17 cellular contexts compared by ENCODE assay signal in genomic region chr15:29066848-29067247, GRCh38.
DNase-seq lines count a peak whose midpoint lies in the region; ATAC-seq and TF ChIP-seq lines count a peak whose summit lies in the region.
"Had no signal": no experiment of that assay in that cellular context is flagged by ENCODE, and none has a peak within 500 bp of the region (broad histone marks: within the 10 kb centered on the region; RNA-seq: fewer than 3 reads in every experiment).

No MANE protein-coding gene starts in this region.

- no peak for DNase-seq in activated naive CD4-positive, alpha-beta T cell treated with anti-CD3 and anti-CD28 coated beads for 36 hours
- no peak for DNase-seq in activated naive CD4-positive, alpha-beta T cell treated with anti-CD3 and anti-CD28 coated beads, Interleukin-2, amount 50 U/mL, for 72 hours (ENCODE audit: low spot score in 2 of 2)
- DNase-seq in MV-4-11 (lab: John Stamatoyannopoulos, UW) (peak; percentile 1), glutamatergic neuron (no peak), GM19238 (ENCODE audit: insufficient read length, low spot score) (no peak), COR-L47 (lab: John Stamatoyannopoulos, UW) (no peak)
- no peak for DNase-seq in stimulated activated CD4-positive, alpha-beta T cell treated with anti-CD3 and anti-CD28 coated beads, Interleukin-1b, Interleukin-23, amount 100 ng/mL, for 48 hours
- DNase-seq: DMS79 treated with DMSO at 0.1 percent for 48 hours; GM23248; NCI-H1105; NCI-H2081 treated with DMSO at 0.1 percent for 48 hours; NCI-H446 treated with DMSO at 0.1 percent for 48 hours; NCI-H748 treated with DMSO at 0.1 percent for 48 hours; NK-92 treated with Interleukin-12 subunit alpha and Interleukin-12 subunit beta, amount 100 ng/mL, for 24 hours; SJCRH30; T-helper 1 cell had no signal

- H3K4me3 Mint-ChIP-seq in activated naive CD4-positive, alpha-beta T cell treated with anti-CD3 and anti-CD28 coated beads for 36 hours: no peak overlapping the region
- H3K4me3 Mint-ChIP-seq in glutamatergic neuron (ENCODE audit: unreplicated experiment): peak overlapping the region; percentile 51

- ATAC-seq in activated naive CD4-positive, alpha-beta T cell treated with anti-CD3 and anti-CD28 coated beads, Interleukin-2, amount 50 U/mL, for 72 hours: no peak
- ATAC-seq: GM12878 had no signal

- intact Hi-C loops in activated naive CD4-positive, alpha-beta T cell treated with anti-CD3 and anti-CD28 coated beads for 36 hours (cut with micrococcal nuclease): no loop called here

- H3K27ac Mint-ChIP-seq in activated naive CD4-positive, alpha-beta T cell treated with anti-CD3 and anti-CD28 coated beads for 36 hours: peak overlapping the region; percentile 9
- no peak overlapping the region for H3K27ac Mint-ChIP-seq in activated naive CD4-positive, alpha-beta T cell treated with anti-CD3 and anti-CD28 coated beads, Interleukin-2, amount 50 U/mL, for 72 hours
- peak overlapping the region; percentile 82 for H3K27ac Mint-ChIP-seq in glutamatergic neuron (ENCODE audit: unreplicated experiment)

- no peaks in the 10 kb centered on the region for H3K27me3 Mint-ChIP-seq in activated naive CD4-positive, alpha-beta T cell treated with anti-CD3 and anti-CD28 coated beads for 36 hours (ENCODE audit: low read depth)
- peaks cover 23% of the 10 kb centered on the region for H3K27me3 Mint-ChIP-seq in glutamatergic neuron (ENCODE audit: unreplicated experiment)

- no peaks in the 10 kb centered on the region for H3K9me3 Mint-ChIP-seq in activated naive CD4-positive, alpha-beta T cell treated with anti-CD3 and anti-CD28 coated beads for 36 hours
- H3K9me3 Mint-ChIP-seq in activated naive CD4-positive, alpha-beta T cell treated with anti-CD3 and anti-CD28 coated beads, Interleukin-2, amount 50 U/mL, for 72 hours: peaks cover 0 to 6% of the 10 kb centered on the region in 2 donors
- H3K9me3 Mint-ChIP-seq in glutamatergic neuron (ENCODE audit: unreplicated experiment): peaks cover 20% of the 10 kb centered on the region

- CTCF ChIA-PET in activated naive CD4-positive, alpha-beta T cell treated with anti-CD3 and anti-CD28 coated beads for 36 hours (lab: Charles Lee): no interaction called here

- H3K4me1 Mint-ChIP-seq in activated naive CD4-positive, alpha-beta T cell treated with anti-CD3 and anti-CD28 coated beads for 36 hours (ENCODE audit: low read depth): peaks cover 12% of the 10 kb centered on the region
- H3K4me1 Mint-ChIP-seq in glutamatergic neuron (ENCODE audit: low read depth, unreplicated experiment): peaks cover 71% of the 10 kb centered on the region

- H3K36me3 Mint-ChIP-seq in activated naive CD4-positive, alpha-beta T cell treated with anti-CD3 and anti-CD28 coated beads for 36 hours (ENCODE audit: low read depth): peaks cover 10% of the 10 kb centered on the region
- peaks cover 10 to 16% of the 10 kb centered on the region in 2 donors for H3K36me3 Mint-ChIP-seq in activated naive CD4-positive, alpha-beta T cell treated with anti-CD3 and anti-CD28 coated beads, Interleukin-2, amount 50 U/mL, for 72 hours
- H3K36me3 Mint-ChIP-seq in glutamatergic neuron (ENCODE audit: unreplicated experiment): peaks cover 4% of the 10 kb centered on the region

- TF ChIP-seq CTCF in glutamatergic neuron (IDR thresholded peaks at IDR 0.05; ENCODE audit: partially characterized antibody, unreplicated experiment): no peak

Comparison
In these comparisons a context has a peak if more than half of its experiments do, and no peak if none do; other contexts are left out.
1. H3K27ac Mint-ChIP-seq: peak in activated naive CD4-positive, alpha-beta T cell treated with anti-CD3 and anti-CD28 coated beads for 36 hours (single experiment) and glutamatergic neuron (single experiment); none in activated naive CD4-positive, alpha-beta T cell treated with anti-CD3 and anti-CD28 coated beads, Interleukin-2, amount 50 U/mL, for 72 hours (0 of 2).